Comparison of ENCODE assay signal across 2 cellular contexts in the genomic region with DNA sequence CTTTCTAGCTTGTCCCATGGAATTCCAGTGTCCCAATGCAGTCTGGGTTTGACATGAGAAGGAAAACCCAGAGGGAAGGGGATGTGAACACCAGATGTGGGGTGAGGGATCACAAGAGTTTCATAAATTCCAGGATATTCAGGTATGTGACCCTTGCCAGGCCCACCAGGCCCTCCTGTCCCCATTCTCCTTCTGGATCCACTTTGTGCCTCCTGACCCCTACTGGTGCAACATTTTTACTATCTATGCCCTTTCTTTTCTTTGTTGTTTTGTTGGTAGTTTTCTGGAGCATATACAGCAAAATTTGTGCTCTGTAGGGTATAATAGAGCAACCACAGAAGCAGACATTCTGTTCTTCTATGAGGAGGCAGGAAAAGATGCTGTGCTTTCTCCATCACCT.
TF ChIP-seq lines count a peak whose summit lies in the region.

No MANE protein-coding gene starts in this region.

TF ChIP-seq in GM23338, 12 proteins besides CTCF, POLR2A, EP300 and RAD21:
- TF ChIP-seq ZNF331 (CRISPR knock-in tag; IDR thresholded peaks at IDR 0.05; ENCODE audit: low read depth), result no peak
- TF ChIP-seq, protein P1, sequence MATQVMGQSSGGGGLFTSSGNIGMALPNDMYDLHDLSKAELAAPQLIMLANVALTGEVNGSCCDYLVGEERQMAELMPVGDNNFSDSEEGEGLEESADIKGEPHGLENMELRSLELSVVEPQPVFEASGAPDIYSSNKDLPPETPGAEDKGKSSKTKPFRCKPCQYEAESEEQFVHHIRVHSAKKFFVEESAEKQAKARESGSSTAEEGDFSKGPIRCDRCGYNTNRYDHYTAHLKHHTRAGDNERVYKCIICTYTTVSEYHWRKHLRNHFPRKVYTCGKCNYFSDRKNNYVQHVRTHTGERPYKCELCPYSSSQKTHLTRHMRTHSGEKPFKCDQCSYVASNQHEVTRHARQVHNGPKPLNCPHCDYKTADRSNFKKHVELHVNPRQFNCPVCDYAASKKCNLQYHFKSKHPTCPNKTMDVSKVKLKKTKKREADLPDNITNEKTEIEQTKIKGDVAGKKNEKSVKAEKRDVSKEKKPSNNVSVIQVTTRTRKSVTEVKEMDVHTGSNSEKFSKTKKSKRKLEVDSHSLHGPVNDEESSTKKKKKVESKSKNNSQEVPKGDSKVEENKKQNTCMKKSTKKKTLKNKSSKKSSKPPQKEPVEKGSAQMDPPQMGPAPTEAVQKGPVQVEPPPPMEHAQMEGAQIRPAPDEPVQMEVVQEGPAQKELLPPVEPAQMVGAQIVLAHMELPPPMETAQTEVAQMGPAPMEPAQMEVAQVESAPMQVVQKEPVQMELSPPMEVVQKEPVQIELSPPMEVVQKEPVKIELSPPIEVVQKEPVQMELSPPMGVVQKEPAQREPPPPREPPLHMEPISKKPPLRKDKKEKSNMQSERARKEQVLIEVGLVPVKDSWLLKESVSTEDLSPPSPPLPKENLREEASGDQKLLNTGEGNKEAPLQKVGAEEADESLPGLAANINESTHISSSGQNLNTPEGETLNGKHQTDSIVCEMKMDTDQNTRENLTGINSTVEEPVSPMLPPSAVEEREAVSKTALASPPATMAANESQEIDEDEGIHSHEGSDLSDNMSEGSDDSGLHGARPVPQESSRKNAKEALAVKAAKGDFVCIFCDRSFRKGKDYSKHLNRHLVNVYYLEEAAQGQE (IDR thresholded peaks at IDR 0.05; ENCODE audit: unreplicated experiment), result no peak
- TF ChIP-seq CREB1 (CRISPR knock-in tag; IDR thresholded peaks at IDR 0.05; ENCODE audit: low read depth), result no peak
- TF ChIP-seq JUNB (IDR thresholded peaks at IDR 0.05; ENCODE audit: unreplicated experiment), result no peak
- TF ChIP-seq, protein P2, sequence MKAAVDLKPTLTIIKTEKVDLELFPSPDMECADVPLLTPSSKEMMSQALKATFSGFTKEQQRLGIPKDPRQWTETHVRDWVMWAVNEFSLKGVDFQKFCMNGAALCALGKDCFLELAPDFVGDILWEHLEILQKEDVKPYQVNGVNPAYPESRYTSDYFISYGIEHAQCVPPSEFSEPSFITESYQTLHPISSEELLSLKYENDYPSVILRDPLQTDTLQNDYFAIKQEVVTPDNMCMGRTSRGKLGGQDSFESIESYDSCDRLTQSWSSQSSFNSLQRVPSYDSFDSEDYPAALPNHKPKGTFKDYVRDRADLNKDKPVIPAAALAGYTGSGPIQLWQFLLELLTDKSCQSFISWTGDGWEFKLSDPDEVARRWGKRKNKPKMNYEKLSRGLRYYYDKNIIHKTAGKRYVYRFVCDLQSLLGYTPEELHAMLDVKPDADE (IDR thresholded peaks at IDR 0.05), result no peak
- TF ChIP-seq EZH2phosphoT487 (IDR thresholded peaks at IDR 0.05; ENCODE audit: unreplicated experiment), result no peak

TF ChIP-seq in H1, 55 proteins besides CTCF, POLR2A, EP300 and RAD21:
- no peak for TF ChIP-seq TBP (IDR thresholded peaks at IDR 0.05; ENCODE audit: low read depth, low read length)
- no peak for TF ChIP-seq EGR1 (IDR thresholded peaks at IDR 0.05; ENCODE audit: borderline replicate concordance, low read depth, low read length)
- TF ChIP-seq, protein P3, sequence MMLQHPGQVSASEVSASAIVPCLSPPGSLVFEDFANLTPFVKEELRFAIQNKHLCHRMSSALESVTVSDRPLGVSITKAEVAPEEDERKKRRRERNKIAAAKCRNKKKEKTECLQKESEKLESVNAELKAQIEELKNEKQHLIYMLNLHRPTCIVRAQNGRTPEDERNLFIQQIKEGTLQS (IDR thresholded peaks at IDR 0.05; ENCODE audit: insufficient read depth, low read depth, low read length), result no peak
- TF ChIP-seq FOSL1 (IDR thresholded peaks at IDR 0.05; ENCODE audit: insufficient read depth, low read depth, low read length), result no peak
- no peak for TF ChIP-seq SIX5 (IDR thresholded peaks at IDR 0.05; ENCODE audit: low read depth, low read length)
- no peak for TF ChIP-seq CHD2 (IDR thresholded peaks at IDR 0.05; ENCODE audit: low read length)
- TF ChIP-seq RFX5 (IDR thresholded peaks at IDR 0.05; ENCODE audit: borderline replicate concordance, low read depth, low read length), result no peak
